Comparison of ENCODE assay signal across 8 cellular contexts in genomic region chr7:141737836-141738591, GRCh38. TPM values are rescaled to one million over a fixed set of nuclear protein-coding genes. Genes with fewer than 3 reads are reported as not detected.
DNase-seq lines count a peak whose midpoint lies in the region; ATAC-seq and TF ChIP-seq lines count a peak whose summit lies in the region.

Gene SSBP1 (plus strand): TSS chr7:141738358. CDS start chr7:141739167, 809 bp downstream.

- peaks cover 13 to 20% of the 10 kb centered on the region in 2 experiments; a peak in 3 of 4 replicates for H3K79me1 ChIP-seq in IMR-90 (ENCODE audit: low read depth in 1 of 2, low read length in 2 of 2)

- intact Hi-C loops in IMR-90 (cut with micrococcal nuclease), result loop anchor here (1.0 to 10.0 kb wide), 4 partner anchors 35 to 724 kb away; partner anchors contain the start of genes DENND11 and MRPS33

- peak within 1 kb of the TSS; percentile 85 for H3K9ac ChIP-seq in IMR-90 (ENCODE audit: low read depth, low read length)

- no peaks in the 10 kb centered on the region for H3K9me3 ChIP-seq in IMR-90 (ENCODE audit: control insufficient read depth, insufficient read depth, low read length)

- H4K20me1 ChIP-seq in IMR-90 (ENCODE audit: insufficient read depth, low read length), result no peaks in the 10 kb centered on the region

- no peak within 1 kb of the TSS for H2BK20ac ChIP-seq in IMR-90 (ENCODE audit: low read depth, low read length)

- CTCF ChIA-PET in IMR-90 (lab: Yijun Ruan, JAX), result interaction anchor here (0.5 to 2.4 kb wide), 9 partner anchors 16 to 1215 kb away, joined by 3 to 7 read pairs (median 3); no protein-coding TSS in a partner anchor

- peak within 1 kb of the TSS; percentile 86 for H2AK9ac ChIP-seq in IMR-90 (replicated peaks; ENCODE audit: low read depth, low read length, poor library complexity)

- peak within 1 kb of the TSS; percentile 95 for H2AFZ ChIP-seq in IMR-90 (replicated peaks; ENCODE audit: low read length, poor library complexity)

- peaks cover 6% of the 10 kb centered on the region; the same call in 1 of the 2 replicates for H3K9me1 ChIP-seq in IMR-90 (ENCODE audit: insufficient read depth, low read length)

- DNase-seq in DMS114 treated with DMSO at 0.1 percent for 48 hours (lab: John Stamatoyannopoulos, UW; ENCODE audit: unreplicated experiment) (peak; percentile 97), IMR-90 (peak; percentile 96), OCI-M1 (lab: John Stamatoyannopoulos, UW) (peak; percentile 95), activated T-cell treated with anti-CD3 and anti-CD28 coated beads for 4 hours (peak; percentile 85), epithelial cell of prostate (ENCODE audit: low read depth, low spot score) (peak; percentile 82), mucosa of gallbladder (ENCODE audit: low spot score) (peak; percentile 94)
- peak; percentile 91 for DNase-seq in stimulated activated CD8-positive, alpha-beta memory T cell treated with anti-CD3 and anti-CD28 coated beads, Interleukin-4, amount 100 ng/mL, for 48 hours

- H2BK15ac ChIP-seq in IMR-90 (ENCODE audit: low read depth, low read length), result peak within 1 kb of the TSS; percentile 49; the same call in 1 of the 3 replicates

- WGBS in IMR-90 (ENCODE audit: extremely low coverage in 2 of 2, insufficient read length in 1 of 2), 2 experiments, result 1% methylated on average over 29 of the region's 46 CpGs; no CpG with 5 or more reads in 1 of the 2 experiments

- peak within 1 kb of the TSS; percentile 85 for H4K91ac ChIP-seq in IMR-90 (ENCODE audit: insufficient read depth, low read depth, low read length)

- peak within 1 kb of the TSS; percentile 93 for H3K4ac ChIP-seq in IMR-90 (ENCODE audit: low read depth, low read length)

- dilution Hi-C loops in IMR-90 (cut with HindIII; ENCODE audit: low sequenced_read_pairs, unreplicated experiment), result no loop called here

- 0 out of 2 replicates have a peak within 1 kb of the TSS, but pooled peaks have one; percentile 73 for H3K23ac ChIP-seq in IMR-90 (ENCODE audit: low read depth, low read length)

- peak; percentile 88 for TF ChIP-seq POLR2A in IMR-90 (IDR thresholded peaks at IDR 0.05; ENCODE audit: low read depth, low read length)

- peak within 1 kb of the TSS; percentile 26 for H3K18ac ChIP-seq in IMR-90 (ENCODE audit: low read depth, low read length)

- H3K36me3 ChIP-seq in IMR-90 (ENCODE audit: control insufficient read depth, insufficient read depth, low read length), result peaks cover 12% of the 10 kb centered on the region; the same call in 1 of the 2 replicates

- H2BK5ac ChIP-seq in IMR-90 (ENCODE audit: low read depth, low read length, poor library complexity, severe bottlenecking), result peak within 1 kb of the TSS; percentile 64

- H2AK5ac ChIP-seq in IMR-90 (ENCODE audit: low read depth, low read length), result peak within 1 kb of the TSS; percentile 68

- peak within 1 kb of the TSS; percentile 81 for H3K56ac ChIP-seq in IMR-90 (ENCODE audit: extremely low read depth, insufficient read depth, low read length)

- H3K27ac ChIP-seq in IMR-90 (ENCODE audit: insufficient read depth, low read length), result peak within 1 kb of the TSS; percentile 70
- H3K27ac ChIP-seq in epithelial cell of prostate, result peak within 1 kb of the TSS; percentile 79

- peak within 1 kb of the TSS; percentile 89 for H3K4me2 ChIP-seq in IMR-90 (ENCODE audit: low read depth, low read length)

- peak; percentile 36 for TF ChIP-seq RAD21 in IMR-90 (IDR thresholded peaks at IDR 0.05; ENCODE audit: low read length)

- peak within 1 kb of the TSS; percentile 98 to 99 for H4K8ac ChIP-seq in IMR-90 (ENCODE audit: low read depth in 2 of 2, low read length in 2 of 2)

- POLR2A ChIA-PET in IMR-90 (lab: Charles Lee; ENCODE audit: unreplicated experiment), result interaction anchor here (1.6 kb wide), 1 partner anchor 19 kb away, joined by 3 read pairs; no protein-coding TSS in a partner anchor

- in situ Hi-C loops in IMR-90 (cut with MboI; ENCODE audit: low sequenced_read_pairs), result no loop called here

- peak within 1 kb of the TSS; percentile 48 for H2BK120ac ChIP-seq in IMR-90 (ENCODE audit: low read depth, low read length)

- ATAC-seq in GM21526 (IDR thresholded peaks at IDR 0.05; ENCODE audit: low FRiP score, unreplicated experiment), result peak; percentile 92
- ATAC-seq in IMR-90 (ENCODE audit: low read depth), result peak; percentile 97

- no TSS peak for BruUV-seq in IMR-90 (replicated peaks; lab: Mats Ljungman, UMichigan)

- H3K4me3 ChIP-seq in IMR-90 (ENCODE audit: insufficient read depth, low read depth, low read length), result peak within 1 kb of the TSS; percentile 65

- H3K27me3 ChIP-seq in IMR-90 (ENCODE audit: control insufficient read depth, insufficient read depth, low read length), result no peaks in the 10 kb centered on the region

- no peaks in the 10 kb centered on the region; the same call in 1 of the 2 replicates for H3K4me1 ChIP-seq in IMR-90 (ENCODE audit: control insufficient read depth, insufficient read depth, low read length)

- TF ChIP-seq CTCF in IMR-90 (conservative IDR thresholded peaks at IDR 0.05; ENCODE audit: low read depth, low read length), result peak; percentile 96

- peak within 1 kb of the TSS; percentile 98 for H4K5ac ChIP-seq in IMR-90 (ENCODE audit: low read depth, low read length)

- peak within 1 kb of the TSS; percentile 78 for H3K14ac ChIP-seq in IMR-90 (replicated peaks; ENCODE audit: low read depth, low read length)

TF ChIP-seq in IMR-90, 13 proteins besides CTCF, POLR2A, EP300 and RAD21:
- TF ChIP-seq NFE2L2 (IDR thresholded peaks at IDR 0.05; ENCODE audit: low read depth, low read length), result no peak
- peak; percentile 47; the same call in 1 of the 2 replicates for TF ChIP-seq CHD1 (IDR thresholded peaks at IDR 0.05; ENCODE audit: low read depth, low read length)
- TF ChIP-seq USF2 (IDR thresholded peaks at IDR 0.05; ENCODE audit: low read depth, low read length), result no peak
- TF ChIP-seq BHLHE40 (IDR thresholded peaks at IDR 0.05; ENCODE audit: low read depth, low read length), result no peak
- TF ChIP-seq CEBPB (IDR thresholded peaks at IDR 0.05; ENCODE audit: low read depth, low read length), result peak; percentile 39; the same call in 1 of the 2 replicates
- TF ChIP-seq RCOR1 (IDR thresholded peaks at IDR 0.05; ENCODE audit: insufficient replicate concordance, low read length), result peak; percentile 84
- peak; percentile 70; the same call in 1 of the 2 replicates for TF ChIP-seq MAZ (IDR thresholded peaks at IDR 0.05; ENCODE audit: borderline replicate concordance, low read depth, low read length)
- peak; percentile 43 for TF ChIP-seq MXI1 (IDR thresholded peaks at IDR 0.05; ENCODE audit: borderline replicate concordance, low read depth, low read length)
- TF ChIP-seq MAFK (IDR thresholded peaks at IDR 0.05; ENCODE audit: low read depth, low read length), result peak; percentile 7; the same call in 1 of the 2 replicates
- no peak; the same call in none of the 2 replicates for TF ChIP-seq SMC3 (IDR thresholded peaks at IDR 0.05; ENCODE audit: low read depth, low read length)
- TF ChIP-seq RFX5 (IDR thresholded peaks at IDR 0.05; ENCODE audit: low read depth, low read length), result no peak
- TF ChIP-seq, protein P1, sequence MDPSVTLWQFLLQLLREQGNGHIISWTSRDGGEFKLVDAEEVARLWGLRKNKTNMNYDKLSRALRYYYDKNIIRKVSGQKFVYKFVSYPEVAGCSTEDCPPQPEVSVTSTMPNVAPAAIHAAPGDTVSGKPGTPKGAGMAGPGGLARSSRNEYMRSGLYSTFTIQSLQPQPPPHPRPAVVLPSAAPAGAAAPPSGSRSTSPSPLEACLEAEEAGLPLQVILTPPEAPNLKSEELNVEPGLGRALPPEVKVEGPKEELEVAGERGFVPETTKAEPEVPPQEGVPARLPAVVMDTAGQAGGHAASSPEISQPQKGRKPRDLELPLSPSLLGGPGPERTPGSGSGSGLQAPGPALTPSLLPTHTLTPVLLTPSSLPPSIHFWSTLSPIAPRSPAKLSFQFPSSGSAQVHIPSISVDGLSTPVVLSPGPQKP (IDR thresholded peaks at IDR 0.05; ENCODE audit: borderline replicate concordance, low read depth, low read length), result no peak
TF ChIP-seq in IMR-90: peak in this region for 6.

RNA-seq across cellular contexts. Expression of gene SSBP1, which starts in this region (rescaled TPM):
- total RNA-seq in IMR-90 (2012; rRNA removed) (204 and 234 TPM in 2 replicates), mucosa of gallbladder (67.9 TPM)
- polyA plus RNA-seq in IMR-90 (2012; rRNA removed), result 138 and 158 TPM in 2 replicates
- polyA plus RNA-seq in IMR-90 (2012; cell fraction: cytosol; rRNA removed), result 39.8 and 68.2 TPM in 2 replicates
- 10.9 and 68.5 TPM in 2 replicates for polyA plus RNA-seq in IMR-90 (2012; cell fraction: nucleus; rRNA removed; ENCODE audit: low replicate concordance)

Comparison
In these comparisons a context has a peak if more than half of its experiments do, and no peak if none do; other contexts are left out.
1. Peak in every context shown above with its lines: DNase-seq, ATAC-seq, H3K4me3 ChIP-seq and H3K27ac ChIP-seq.